In the genomic region with DNA sequence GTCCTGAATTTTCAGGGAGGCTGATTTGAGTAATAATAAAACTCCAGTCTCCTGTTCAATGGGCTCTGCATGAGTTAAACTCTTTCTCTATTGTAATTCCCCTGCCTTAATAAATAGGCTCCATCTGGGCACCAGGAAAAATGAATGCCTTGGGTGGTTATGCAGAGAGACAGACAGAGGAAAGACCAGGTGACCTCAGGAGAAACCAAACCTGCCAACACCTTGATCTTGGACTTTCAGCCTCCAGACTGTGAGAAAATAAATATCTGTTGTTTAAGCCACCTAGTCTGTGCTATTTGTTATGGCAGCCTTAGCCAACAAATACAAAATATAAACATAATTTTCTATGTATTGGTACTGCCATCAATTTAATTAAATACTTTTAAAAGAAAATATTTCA, we compare ENCODE assay signal across 13 cellular contexts.
"Had no signal": no experiment of that assay in that cellular context is flagged by ENCODE, and none has a peak within 500 bp of the region (broad histone marks: within the 10 kb centered on the region; RNA-seq: fewer than 3 reads in every experiment).

No MANE protein-coding gene starts in this region.

- H3K9me3 Mint-ChIP-seq: dendritic cell treated with granulocyte-macrophage colony-stimulating factor and Interleukin-4, amounts not matched to agents 40 ng/mL and 50 ng/mL, for 4 days; naive thymus-derived CD8-positive, alpha-beta T cell; neural crest cell had no signal

- DNase-seq: esophagus squamous epithelium; foreskin fibroblast; mesendoderm; naive thymus-derived CD8-positive, alpha-beta T cell; ovary; right cardiac atrium; stimulated activated CD4-positive, alpha-beta T cell treated with anti-CD3 and anti-CD28 coated beads, Interleukin-2, amount 100 ng/mL, for 48 hours; stimulated activated naive CD8-positive, alpha-beta T cell treated with anti-CD3 and anti-CD28 coated beads, Interleukin-15, Interleukin-2, amounts not matched to agents 100 U/mL and 50 U/mL, for 24 hours; tibial artery had no signal

- ATAC-seq: gastroesophageal sphincter; naive thymus-derived CD8-positive, alpha-beta T cell; stimulated activated naive CD8-positive, alpha-beta T cell treated with anti-CD3 and anti-CD28 coated beads, Interleukin-15, Interleukin-2, amounts not matched to agents 100 U/mL and 50 U/mL, for 24 hours had no signal

- H3K36me3 Mint-ChIP-seq: naive thymus-derived CD8-positive, alpha-beta T cell had no signal

- H3K27ac Mint-ChIP-seq: dendritic cell treated with granulocyte-macrophage colony-stimulating factor and Interleukin-4, amounts not matched to agents 40 ng/mL and 50 ng/mL, for 4 days had no signal

- H3K27me3 ChIP-seq: esophagus squamous epithelium, gastroesophageal sphincter, ovary, tibial artery had no signal

- H3K9me3 ChIP-seq: esophagus squamous epithelium, gastroesophageal sphincter, ovary, tibial artery had no signal

- H3K4me3 ChIP-seq: esophagus squamous epithelium, gastroesophageal sphincter, ovary, smooth muscle cell, tibial artery had no signal

- H3K27ac ChIP-seq: gastroesophageal sphincter, ovary, tibial artery had no signal

- H3K27me3 Mint-ChIP-seq: dendritic cell treated with granulocyte-macrophage colony-stimulating factor and Interleukin-4, amounts not matched to agents 40 ng/mL and 50 ng/mL, for 4 days; naive thymus-derived CD8-positive, alpha-beta T cell had no signal

- H3K4me1 ChIP-seq: esophagus squamous epithelium, gastroesophageal sphincter, tibial artery had no signal

- H3K4me2 ChIP-seq: smooth muscle cell had no signal

- H3K4me3 Mint-ChIP-seq: dendritic cell treated with granulocyte-macrophage colony-stimulating factor and Interleukin-4, amounts not matched to agents 40 ng/mL and 50 ng/mL, for 4 days; naive thymus-derived CD8-positive, alpha-beta T cell; neural crest cell had no signal

- H3K36me3 ChIP-seq: esophagus squamous epithelium, gastroesophageal sphincter, ovary, tibial artery had no signal
